Comparison of ENCODE assay signal across 23 cellular contexts in genomic region chr18:74633652-74634352, GRCh38. TPM values are rescaled to one million over a fixed set of nuclear protein-coding genes. Genes with fewer than 3 reads are reported as not detected.
DNase-seq lines count a peak whose midpoint lies in the region; ATAC-seq lines count a peak whose summit lies in the region.
"Had no signal": no experiment of that assay in that cellular context is flagged by ENCODE, and none has a peak within 500 bp of the region (broad histone marks: within the 10 kb centered on the region; RNA-seq: fewer than 3 reads in every experiment).

No MANE protein-coding gene starts in this region.

- POLR2A ChIA-PET in CD8-positive, alpha-beta memory T cell (lab: Charles Lee) = no interaction called here
- POLR2A ChIA-PET in naive thymus-derived CD4-positive, alpha-beta T cell (lab: Charles Lee) = interaction anchor here (0.6 to 7.2 kb wide), 2 partner anchors 29 to 36 kb away, joined by 3 to 70 read pairs; partner anchors contain the start of gene ZNF407

- peaks cover 42% of the 10 kb centered on the region for H3K4me1 Mint-ChIP-seq in activated T-cell treated with anti-CD3 and anti-CD28 coated beads, Interleukin-2, amount 50 U/mL, for 72 hours (ENCODE audit: low read depth)
- H3K4me1 Mint-ChIP-seq in CD8-positive, alpha-beta memory T cell = peaks cover 30 to 44% (median 34%) of the 10 kb centered on the region in 3 donors
- H3K4me1 Mint-ChIP-seq in T-helper 17 cell = peaks cover 30% of the 10 kb centered on the region
- H3K4me1 Mint-ChIP-seq in naive thymus-derived CD4-positive, alpha-beta T cell = peaks cover 37 to 79% (median 72%) of the 10 kb centered on the region in 7 donors
- H3K4me1 Mint-ChIP-seq: neural crest cell; stimulated activated memory B cell treated with anti-CD40 and anti-IgM and Interleukin-4, amounts not matched to agents 10 μg/mL and 1 μg/mL and 100 μg/mL, for 72 hours had no signal

- CTCF ChIA-PET in CD8-positive, alpha-beta memory T cell (lab: Charles Lee) = no interaction called here
- CTCF ChIA-PET in naive thymus-derived CD4-positive, alpha-beta T cell (lab: Charles Lee) = interaction anchor here (0.9 kb wide), 1 partner anchor 19 kb away, joined by 3 read pairs; no protein-coding TSS in a partner anchor

- peak; percentile 58 to 72 for ATAC-seq in activated T-cell treated with anti-CD3 and anti-CD28 coated beads, Interleukin-2, amount 50 U/mL, for 72 hours (replicated peaks in 1 of 2)
- no peak for ATAC-seq in T-helper 17 cell
- no peak for ATAC-seq in naive thymus-derived CD4-positive, alpha-beta T cell
- ATAC-seq in HG02642 (IDR thresholded peaks at IDR 0.05; ENCODE audit: poor library complexity, unreplicated experiment) = no peak
- ATAC-seq: left cardiac atrium; Right ventricle myocardium inferior; stimulated activated memory B cell treated with anti-CD40 and anti-IgM and Interleukin-4, amounts not matched to agents 10 μg/mL and 1 μg/mL and 100 μg/mL, for 72 hours had no signal

- H3K27me3 Mint-ChIP-seq in activated T-cell treated with anti-CD3 and anti-CD28 coated beads, Interleukin-2, amount 50 U/mL, for 72 hours (ENCODE audit: low read depth) = no peaks in the 10 kb centered on the region
- H3K27me3 Mint-ChIP-seq in CD8-positive, alpha-beta memory T cell = peaks cover 0 to 1% of the 10 kb centered on the region in 2 donors
- no peaks in the 10 kb centered on the region for H3K27me3 Mint-ChIP-seq in T-helper 17 cell
- H3K27me3 Mint-ChIP-seq in naive thymus-derived CD4-positive, alpha-beta T cell = no peaks in the 10 kb centered on the region
- H3K27me3 Mint-ChIP-seq: progenitor cell of endocrine pancreas; stimulated activated memory B cell treated with anti-CD40 and anti-IgM and Interleukin-4, amounts not matched to agents 10 μg/mL and 1 μg/mL and 100 μg/mL, for 72 hours had no signal

- intact Hi-C loops in naive thymus-derived CD4-positive, alpha-beta T cell (cut with micrococcal nuclease) = loop anchor here (5.0 kb wide), 3 partner anchors 318 to 613 kb away; partner anchors contain the start of gene TSHZ1 (in 1 of the 2)

- no peaks in the 10 kb centered on the region for H3K9me3 ChIP-seq in CD8-positive, alpha-beta memory T cell (ENCODE audit: low read length)
- H3K9me3 ChIP-seq in T-helper 17 cell (ENCODE audit: control insufficient read depth, low read length, poor library complexity, severe bottlenecking) = no peaks in the 10 kb centered on the region
- no peaks in the 10 kb centered on the region for H3K9me3 ChIP-seq in naive thymus-derived CD4-positive, alpha-beta T cell (ENCODE audit: control insufficient read depth in 2 of 3, low read length in 3 of 3)
- H3K9me3 ChIP-seq: HAP-1, spleen, tibial nerve had no signal

- H3K36me3 Mint-ChIP-seq in activated T-cell treated with anti-CD3 and anti-CD28 coated beads, Interleukin-2, amount 50 U/mL, for 72 hours (ENCODE audit: insufficient read depth in 2 of 2) = peaks cover 0 to 10% of the 10 kb centered on the region in 2 donors
- H3K36me3 Mint-ChIP-seq in CD8-positive, alpha-beta memory T cell = peaks cover 14 to 52% (median 18%) of the 10 kb centered on the region in 3 donors
- peaks cover 2% of the 10 kb centered on the region for H3K36me3 Mint-ChIP-seq in T-helper 17 cell (ENCODE audit: low read depth)
- H3K36me3 Mint-ChIP-seq in naive thymus-derived CD4-positive, alpha-beta T cell = peaks cover 3 to 45% (median 14%) of the 10 kb centered on the region in 5 donors

- H3K4me3 Mint-ChIP-seq in activated T-cell treated with anti-CD3 and anti-CD28 coated beads, Interleukin-2, amount 50 U/mL, for 72 hours = peak overlapping the region in 1 of 2 donors; percentile 92
- H3K4me3 Mint-ChIP-seq in CD8-positive, alpha-beta memory T cell = no peak overlapping the region
- no peak overlapping the region for H3K4me3 Mint-ChIP-seq in T-helper 17 cell
- H3K4me3 Mint-ChIP-seq in naive thymus-derived CD4-positive, alpha-beta T cell = peak overlapping the region in 4 of 10 donors; percentile 36 to 88 (median 68)
- H3K4me3 Mint-ChIP-seq: mesothelial cell of epicardium; neural crest cell; stimulated activated memory B cell treated with anti-CD40 and anti-IgM and Interleukin-4, amounts not matched to agents 10 μg/mL and 1 μg/mL and 100 μg/mL, for 72 hours had no signal

- no peaks in the 10 kb centered on the region for H3K9me3 Mint-ChIP-seq in activated T-cell treated with anti-CD3 and anti-CD28 coated beads, Interleukin-2, amount 50 U/mL, for 72 hours
- H3K9me3 Mint-ChIP-seq in CD8-positive, alpha-beta memory T cell = no peaks in the 10 kb centered on the region
- H3K9me3 Mint-ChIP-seq in naive thymus-derived CD4-positive, alpha-beta T cell = peaks cover 0 to 4% (median 0%) of the 10 kb centered on the region in 11 donors
- H3K9me3 Mint-ChIP-seq: mesothelial cell of epicardium; neural crest cell; stimulated activated memory B cell treated with anti-CD40 and anti-IgM and Interleukin-4, amounts not matched to agents 10 μg/mL and 1 μg/mL and 100 μg/mL, for 72 hours had no signal

- DNase-seq in activated T-cell treated with anti-CD3 and anti-CD28 coated beads, Interleukin-2, amount 50 U/mL, for 72 hours = peak; percentile 36 to 38
- no peak for DNase-seq in activated T-cell treated with anti-CD3 and anti-CD28 coated beads, Interleukin-2, amount 50 U/mL, for 1 hour
- DNase-seq in CD8-positive, alpha-beta memory T cell = no peak
- DNase-seq in T-helper 17 cell (no peak), DMS 273 (lab: John Stamatoyannopoulos, UW; ENCODE audit: unreplicated experiment) (no peak)
- no peak for DNase-seq in naive thymus-derived CD4-positive, alpha-beta T cell
- DNase-seq in effector CD4-positive, alpha-beta T cell = no peak
- DNase-seq: activated gamma-delta T cell treated with Interleukin-2 at 50 U/mL for 16 hours, GF-D8, left cardiac atrium, MV-4-11, NCI-H1930, spleen, WERI-Rb-1 had no signal

- H3K27me3 ChIP-seq in CD8-positive, alpha-beta memory T cell (ENCODE audit: insufficient read depth, low read length, poor library complexity, severe bottlenecking) = no peaks in the 10 kb centered on the region
- H3K27me3 ChIP-seq in naive thymus-derived CD4-positive, alpha-beta T cell (ENCODE audit: control insufficient read depth in 2 of 2, insufficient read depth in 2 of 2, low read length in 2 of 2) = no peaks in the 10 kb centered on the region
- H3K27me3 ChIP-seq: spleen, tibial nerve had no signal

- H3K4me1 ChIP-seq in CD8-positive, alpha-beta memory T cell (ENCODE audit: insufficient read depth, low read length) = peaks cover 34% of the 10 kb centered on the region
- peaks cover 24 to 44% of the 10 kb centered on the region in 2 donors for H3K4me1 ChIP-seq in naive thymus-derived CD4-positive, alpha-beta T cell (ENCODE audit: control insufficient read depth in 2 of 2, insufficient read depth in 2 of 2, low read length in 2 of 2)
- H3K4me1 ChIP-seq: HAP-1 had no signal

- peak overlapping the region; percentile 43 for H3K27ac Mint-ChIP-seq in activated T-cell treated with anti-CD3 and anti-CD28 coated beads, Interleukin-2, amount 50 U/mL, for 72 hours
- peak overlapping the region in 5 of 8 donors; percentile 27 to 76 (median 38) for H3K27ac Mint-ChIP-seq in CD8-positive, alpha-beta memory T cell
- H3K27ac Mint-ChIP-seq in T-helper 17 cell = peak overlapping the region; percentile 95
- H3K27ac Mint-ChIP-seq in naive thymus-derived CD4-positive, alpha-beta T cell = peak overlapping the region; percentile 39 to 98 (median 93)
- H3K27ac Mint-ChIP-seq: mesothelial cell of epicardium; progenitor cell of endocrine pancreas; stimulated activated memory B cell treated with anti-CD40 and anti-IgM and Interleukin-4, amounts not matched to agents 10 μg/mL and 1 μg/mL and 100 μg/mL, for 72 hours had no signal

- H3K27ac ChIP-seq in CD8-positive, alpha-beta memory T cell (ENCODE audit: low read depth, low read length) = no peak overlapping the region
- H3K27ac ChIP-seq in naive thymus-derived CD4-positive, alpha-beta T cell (ENCODE audit: low read depth, low read length) = peak overlapping the region; percentile 59
- H3K27ac ChIP-seq: coronary artery, spleen, tibial nerve, WERI-Rb-1 had no signal

- H3K36me3 ChIP-seq in CD8-positive, alpha-beta memory T cell (ENCODE audit: insufficient read depth, low read length) = no peaks in the 10 kb centered on the region
- peaks cover 0 to 3% (median 0%) of the 10 kb centered on the region in 3 experiments for H3K36me3 ChIP-seq in naive thymus-derived CD4-positive, alpha-beta T cell (ENCODE audit: control insufficient read depth in 2 of 3, insufficient read depth in 3 of 3, low read length in 3 of 3)
- H3K36me3 ChIP-seq: HAP-1 had no signal

- H3K4me3 ChIP-seq in CD8-positive, alpha-beta memory T cell (ENCODE audit: low read length) = no peak overlapping the region
- H3K4me3 ChIP-seq in naive thymus-derived CD4-positive, alpha-beta T cell (ENCODE audit: low read length) = no peak overlapping the region
- H3K4me3 ChIP-seq: coronary artery, HAP-1, spleen, tibial nerve had no signal

RNA-seq across cellular contexts. Expression of gene ZNF407, which starts 36.1 kb away (rescaled TPM):
- total RNA-seq in activated T-cell treated with anti-CD3 and anti-CD28 coated beads, Interleukin-2, amount 50 U/mL, for 72 hours = 10 to 100 TPM; 11.9 to 13.0 TPM
- 10 to 100 TPM; 14.9 to 15.5 TPM for total RNA-seq in CD8-positive, alpha-beta memory T cell
- 4.1 TPM for polyA plus RNA-seq in CD8-positive, alpha-beta memory T cell
- total RNA-seq in T-helper 17 cell = 10 to 100 TPM; 26.0 to 27.1 TPM
- 10 to 100 TPM; 23.1 to 31.3 (median 29.7) TPM for total RNA-seq in naive thymus-derived CD4-positive, alpha-beta T cell
- polyA plus RNA-seq in naive thymus-derived CD4-positive, alpha-beta T cell = 1 to 10 TPM; 6.8 to 8.7 TPM

Comparison
In these comparisons a context has a peak if more than half of its experiments do, and no peak if none do; other contexts are left out.
1. DNase-seq: peak in activated T-cell treated with anti-CD3 and anti-CD28 coated beads, Interleukin-2, amount 50 U/mL, for 72 hours (2 of 2); none in activated T-cell treated with anti-CD3 and anti-CD28 coated beads, Interleukin-2, amount 50 U/mL, for 1 hour (single experiment), CD8-positive, alpha-beta memory T cell (0 of 5), T-helper 17 cell (0 of 3), naive thymus-derived CD4-positive, alpha-beta T cell (0 of 9), DMS 273 (single experiment) and effector CD4-positive, alpha-beta T cell (single experiment).
2. ATAC-seq: peak in activated T-cell treated with anti-CD3 and anti-CD28 coated beads, Interleukin-2, amount 50 U/mL, for 72 hours (2 of 2); none in T-helper 17 cell (single experiment), naive thymus-derived CD4-positive, alpha-beta T cell (single experiment) and HG02642 (single experiment).
3. H3K27ac Mint-ChIP-seq: peak in every context shown above with its lines; median percentile 95 in T-helper 17 cell; 93 in naive thymus-derived CD4-positive, alpha-beta T cell; 43 in activated T-cell treated with anti-CD3 and anti-CD28 coated beads, Interleukin-2, amount 50 U/mL, for 72 hours; 38 in CD8-positive, alpha-beta memory T cell.